Comparison of ENCODE assay signal across 8 cellular contexts in the genomic region with DNA sequence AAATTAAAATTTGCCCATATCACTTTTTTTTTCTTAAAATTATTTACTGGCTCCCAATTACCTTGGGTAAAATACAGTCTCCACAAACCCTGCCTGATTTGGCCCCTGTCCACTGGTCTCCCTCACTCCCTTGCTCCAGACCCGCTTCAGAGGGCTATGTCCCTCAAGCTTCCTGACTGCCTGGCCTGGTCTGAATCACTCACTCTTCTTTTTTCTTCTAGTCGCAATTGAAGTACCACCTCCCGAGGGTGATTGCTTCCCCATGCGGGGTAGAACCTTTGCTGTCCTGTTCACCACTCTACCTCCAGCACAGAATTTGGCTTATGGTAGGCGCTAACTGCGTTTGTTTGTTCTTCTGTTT. TPM values are rescaled to one million over a fixed set of nuclear protein-coding genes. Genes with fewer than 3 reads are reported as not detected.
DNase-seq lines count a peak whose midpoint lies in the region; ATAC-seq and TF ChIP-seq lines count a peak whose summit lies in the region.

No MANE protein-coding gene starts in this region.

- ATAC-seq in right lobe of liver (peak in 1 of 4 donors; percentile 4), upper lobe of left lung (ENCODE audit: low FRiP score in 2 of 2) (peak in 1 of 2 donors; percentile 10)

- no peak for TF ChIP-seq EP300 in upper lobe of left lung (IDR thresholded peaks at IDR 0.05)

- H3K9me3 ChIP-seq in ascending aorta (no peaks in the 10 kb centered on the region), right lobe of liver (no peaks in the 10 kb centered on the region), upper lobe of left lung (no peaks in the 10 kb centered on the region)

- peaks cover 0 to 13% of the 10 kb centered on the region in 2 donors for H3K4me1 ChIP-seq in ascending aorta
- H3K4me1 ChIP-seq in right lobe of liver, result peaks cover 0 to 16% (median 0%) of the 10 kb centered on the region in 4 donors
- H3K4me1 ChIP-seq in upper lobe of left lung, result peaks cover 8 to 18% (median 16%) of the 10 kb centered on the region in 4 donors

- H3K4me3 Mint-ChIP-seq in activated naive CD4-positive, alpha-beta T cell treated with anti-CD3 and anti-CD28 coated beads for 36 hours, result peak overlapping the region; percentile 98

- H3K36me3 ChIP-seq in ascending aorta, result peaks cover 9 to 12% of the 10 kb centered on the region in 2 donors
- H3K36me3 ChIP-seq in right lobe of liver, result no peaks in the 10 kb centered on the region
- peaks cover 0 to 13% (median 3%) of the 10 kb centered on the region in 4 donors for H3K36me3 ChIP-seq in upper lobe of left lung

- TF ChIP-seq CTCF in ascending aorta (IDR thresholded peaks at IDR 0.05) (no peak), right lobe of liver (IDR thresholded peaks at IDR 0.05) (no peak), upper lobe of left lung (IDR thresholded peaks at IDR 0.05) (no peak)

- WGBS in right lobe of liver (ENCODE audit: insufficient coverage, low coverage, low lambda C conversion rate, missing lambda C conversion rate), result 7% methylated on average over 6 of the region's 6 CpGs
- 22 to 23% methylated on average over 6 of the region's 6 CpGs for WGBS in upper lobe of left lung, 2 donors

- TF ChIP-seq POLR2A in right lobe of liver (IDR thresholded peaks at IDR 0.05) (no peak), upper lobe of left lung (IDR thresholded peaks at IDR 0.05) (no peak)

- H3K27me3 ChIP-seq in ascending aorta (no peaks in the 10 kb centered on the region), right lobe of liver (no peaks in the 10 kb centered on the region), upper lobe of left lung (no peaks in the 10 kb centered on the region)

- CTCF ChIA-PET in activated naive CD4-positive, alpha-beta T cell treated with anti-CD3 and anti-CD28 coated beads for 36 hours (lab: Charles Lee), result interaction anchor here (0.6 to 3.2 kb wide), 8 partner anchors 9 to 450 kb away, joined by 3 to 16 read pairs (median 4); partner anchors contain the start of gene PNMT

- H3K4me1 Mint-ChIP-seq in activated naive CD4-positive, alpha-beta T cell treated with anti-CD3 and anti-CD28 coated beads for 36 hours (ENCODE audit: low read depth), result peaks cover 15% of the 10 kb centered on the region

- peak overlapping the region; percentile 50 to 79 for H3K4me3 ChIP-seq in ascending aorta
- peak overlapping the region; percentile 69 to 83 (median 72) for H3K4me3 ChIP-seq in right lobe of liver
- H3K4me3 ChIP-seq in upper lobe of left lung, result peak overlapping the region; percentile 47 to 86 (median 74)

- H3K27ac ChIP-seq in ascending aorta (peak overlapping the region; percentile 92 to 95), right lobe of liver (peak overlapping the region; percentile 88 to 90 (median 89)), upper lobe of left lung (peak overlapping the region; percentile 87 to 95 (median 90))

- peaks cover 4% of the 10 kb centered on the region for H3K36me3 Mint-ChIP-seq in activated naive CD4-positive, alpha-beta T cell treated with anti-CD3 and anti-CD28 coated beads for 36 hours (ENCODE audit: low read depth)

- intact Hi-C loops in activated naive CD4-positive, alpha-beta T cell treated with anti-CD3 and anti-CD28 coated beads for 36 hours (cut with micrococcal nuclease), result loop anchor here (1.0 to 5.0 kb wide), 4 partner anchors 42 to 227 kb away; partner anchors contain the start of genes CDK12, IKZF3, MIEN1 and STARD3
- intact Hi-C loops in ascending aorta (cut with DNase I), result loop anchor here (1.0 kb wide), 3 partner anchors 10 to 66 kb away; partner anchors contain the start of gene ERBB2
- intact Hi-C loops in right lobe of liver (cut with DNase I), result no loop called here

- H3K27me3 Mint-ChIP-seq in activated naive CD4-positive, alpha-beta T cell treated with anti-CD3 and anti-CD28 coated beads for 36 hours (ENCODE audit: low read depth), result no peaks in the 10 kb centered on the region

- DNase-seq in activated naive CD4-positive, alpha-beta T cell treated with anti-CD3 and anti-CD28 coated beads for 36 hours, result no peak
- no peak for DNase-seq in activated naive CD4-positive, alpha-beta T cell treated with anti-CD3 and anti-CD28 coated beads, Interleukin-2, amount 50 U/mL, for 16 hours
- DNase-seq in ascending aorta (ENCODE audit: low spot score in 2 of 2) (no peak), right lobe of liver (peak in 1 of 3 donors; percentile 37), upper lobe of left lung (no peak), NCI-H1694 (lab: John Stamatoyannopoulos, UW) (no peak), MV-4-11 (lab: John Stamatoyannopoulos, UW) (no peak)
- no peak for DNase-seq in stimulated activated CD8-positive, alpha-beta memory T cell treated with anti-CD3 and anti-CD28 coated beads, Interleukin-4, amount 100 ng/mL, for 48 hours

- peak overlapping the region; percentile 94 for H3K27ac Mint-ChIP-seq in activated naive CD4-positive, alpha-beta T cell treated with anti-CD3 and anti-CD28 coated beads for 36 hours

- no peaks in the 10 kb centered on the region for H3K9me3 Mint-ChIP-seq in activated naive CD4-positive, alpha-beta T cell treated with anti-CD3 and anti-CD28 coated beads for 36 hours

RNA-seq across cellular contexts. Expression of gene PGAP3, which starts 0.6 kb away (rescaled TPM):
- total RNA-seq in activated naive CD4-positive, alpha-beta T cell treated with anti-CD3 and anti-CD28 coated beads for 36 hours, result 10 to 100 TPM; 11.8 to 11.9 TPM
- total RNA-seq in ascending aorta (29.5 TPM), right lobe of liver (10 to 100 TPM in 5 of 6 experiments, 1 to 10 TPM in 1; 9.7 to 25.7 (median 18.3) TPM), upper lobe of left lung (10 to 100 TPM; 15.2 to 64.0 (median 27.9) TPM)

RNA-seq across cellular contexts. Expression of gene ERBB2, which starts 11.4 kb away (rescaled TPM):
- 1 to 10 TPM; 6.0 to 6.3 TPM for total RNA-seq in activated naive CD4-positive, alpha-beta T cell treated with anti-CD3 and anti-CD28 coated beads for 36 hours
- total RNA-seq in ascending aorta, result 124 TPM
- 10 to 100 TPM in 5 of 6 experiments, 1 to 10 TPM in 1; 8.9 to 40.4 (median 26.2) TPM for total RNA-seq in right lobe of liver
- 100 to 1,000 TPM in 4 of 6 donors, 10 to 100 TPM in 2; 88.6 to 126 (median 112) TPM for total RNA-seq in upper lobe of left lung

RNA-seq across cellular contexts. Expression of gene PNMT, which starts 20.2 kb away (rescaled TPM):
- not detected for total RNA-seq in activated naive CD4-positive, alpha-beta T cell treated with anti-CD3 and anti-CD28 coated beads for 36 hours
- total RNA-seq in ascending aorta (5.1 TPM), right lobe of liver (under 1 TPM in 2 of 6 experiments, not detected in 4; 0.37 TPM), upper lobe of left lung (10 to 100 TPM in 3 of 6 donors, 1 to 10 TPM in 3; 3.1 to 21.3 (median 7.0) TPM)

RNA-seq across cellular contexts. Expression of gene TCAP, which starts 23.3 kb away (rescaled TPM):
- 1 to 10 TPM in 1 of 2 experiments, under 1 TPM in 1; 0.74 to 1.1 TPM for total RNA-seq in activated naive CD4-positive, alpha-beta T cell treated with anti-CD3 and anti-CD28 coated beads for 36 hours
- total RNA-seq in ascending aorta, result not detected
- total RNA-seq in right lobe of liver, result 1 to 10 TPM in 4 of 6 experiments, under 1 TPM in 2; 0.49 to 4.3 (median 1.1) TPM
- 1 to 10 TPM in 5 of 6 donors, under 1 TPM in 1; 0.39 to 4.2 (median 2.5) TPM for total RNA-seq in upper lobe of left lung

RNA-seq across cellular contexts. Expression of gene MIEN1, which starts 41.9 kb away (rescaled TPM):
- 10 to 100 TPM; 35.2 to 36.5 TPM for total RNA-seq in activated naive CD4-positive, alpha-beta T cell treated with anti-CD3 and anti-CD28 coated beads for 36 hours
- total RNA-seq in ascending aorta (64.2 TPM), right lobe of liver (10 to 100 TPM; 23.1 to 61.6 (median 29.0) TPM), upper lobe of left lung (10 to 100 TPM; 26.2 to 54.1 (median 43.2) TPM)

Comparison
In these comparisons a context has a peak if more than half of its experiments do, and no peak if none do; other contexts are left out.
1. intact Hi-C loops: an anchor here in activated naive CD4-positive, alpha-beta T cell treated with anti-CD3 and anti-CD28 coated beads for 36 hours (1.0 to 5.0 kb wide) and ascending aorta (1.0 kb wide); none called in right lobe of liver.